15 cellular contexts compared by ENCODE assay signal in genomic region chr1:34199927-34200326, GRCh38. TPM values are rescaled to one million over a fixed set of nuclear protein-coding genes. Genes with fewer than 3 reads are reported as not detected.
DNase-seq lines count a peak whose midpoint lies in the region; TF ChIP-seq lines count a peak whose summit lies in the region.
"Had no signal": no experiment of that assay in that cellular context is flagged by ENCODE, and none has a peak within 500 bp of the region (broad histone marks: within the 10 kb centered on the region; RNA-seq: fewer than 3 reads in every experiment).

No MANE protein-coding gene starts in this region.

- H3K4me2 ChIP-seq in smooth muscle cell, result no peak overlapping the region

- H3K4me3 ChIP-seq in smooth muscle cell, result no peak overlapping the region
- no peak overlapping the region for H3K4me3 ChIP-seq in uterus
- H3K4me3 ChIP-seq: heart right ventricle, right atrium auricular region had no signal

- TF ChIP-seq CTCF in smooth muscle cell (IDR thresholded peaks at IDR 0.05; ENCODE audit: borderline replicate concordance, insufficient read depth, poor library complexity, severe bottlenecking) (no peak), uterus (IDR thresholded peaks at IDR 0.05) (no peak)

- H3K4me1 ChIP-seq in smooth muscle cell (ENCODE audit: low read depth), result no peaks in the 10 kb centered on the region
- H3K4me1 ChIP-seq in uterus, result no peaks in the 10 kb centered on the region
- H3K4me1 ChIP-seq: heart right ventricle, right atrium auricular region had no signal

- H2AFZ ChIP-seq in smooth muscle cell (ENCODE audit: low read depth), result no peak overlapping the region

- TF ChIP-seq POLR2A in uterus (IDR thresholded peaks at IDR 0.05), result no peak

- no peaks in the 10 kb centered on the region for H4K20me1 ChIP-seq in smooth muscle cell (ENCODE audit: low read depth)

- no peak overlapping the region for H3K9ac ChIP-seq in smooth muscle cell (ENCODE audit: low read depth)

- H3F3A ChIP-seq in smooth muscle cell (ENCODE audit: low read depth), result no peaks in the 10 kb centered on the region

- H3K36me3 ChIP-seq in smooth muscle cell (ENCODE audit: low read depth) (no peaks in the 10 kb centered on the region), uterus (no peaks in the 10 kb centered on the region)
- H3K36me3 ChIP-seq: heart right ventricle, right atrium auricular region had no signal

- no peaks in the 10 kb centered on the region for H3K79me2 ChIP-seq in smooth muscle cell (ENCODE audit: low read depth)

- no peaks in the 10 kb centered on the region for H3K9me3 ChIP-seq in smooth muscle cell (replicated peaks; ENCODE audit: low read depth)
- H3K9me3 ChIP-seq in uterus, result no peaks in the 10 kb centered on the region
- H3K9me3 ChIP-seq: heart right ventricle, right atrium auricular region had no signal

- 71% methylated on average over 1 of the region's 1 CpG for WGBS in smooth muscle cell (ENCODE audit: low lambda C conversion rate)

- DNase-seq in NK-92 treated with Interleukin-12 subunit alpha and Interleukin-12 subunit beta, amount 100 ng/mL, for 24 hours (lab: John Stamatoyannopoulos, UW), result peak; percentile 58
- DNase-seq in NK-92 (lab: John Stamatoyannopoulos, UW; ENCODE audit: unreplicated experiment), result no peak
- DNase-seq in HK-2 (ENCODE audit: unreplicated experiment), result peak; percentile 9
- peak; percentile 67 for DNase-seq in astrocyte of the hippocampus (ENCODE audit: low read depth, low spot score)
- DNase-seq in pons (ENCODE audit: low spot score), result peak; percentile 16
- no peak for DNase-seq in smooth muscle cell (lab: John Stamatoyannopoulos, UW; ENCODE audit: unreplicated experiment)
- no peak for DNase-seq in NCI-H1105 treated with DMSO at 0.1 percent for 48 hours (lab: John Stamatoyannopoulos, UW)
- DNase-seq in uterus, result no peak
- DNase-seq: 8988T; activated gamma-delta T cell; central memory CD4-positive, alpha-beta T cell; heart right ventricle; naive thymus-derived CD8-positive, alpha-beta T cell had no signal

- peaks cover 7% of the 10 kb centered on the region for H3K27me3 ChIP-seq in smooth muscle cell (ENCODE audit: low read depth)
- H3K27me3 ChIP-seq in uterus, result no peaks in the 10 kb centered on the region
- H3K27me3 ChIP-seq: right atrium auricular region had no signal

- intact Hi-C loops in uterus (cut with DNase I; ENCODE audit: low total_unique reads), result no loop called here

- H3K27ac ChIP-seq in smooth muscle cell (ENCODE audit: low read depth) (no peak overlapping the region), uterus (no peak overlapping the region)
- H3K27ac ChIP-seq: heart right ventricle, right atrium auricular region had no signal

RNA-seq across cellular contexts. Expression of gene C1orf94, which starts 23.2 kb away (rescaled TPM):
- total RNA-seq in smooth muscle cell (not detected in 2 replicates), uterus (not detected)
- not detected in 2 replicates for polyA plus RNA-seq in smooth muscle cell
- total RNA-seq: liver; naive thymus-derived CD8-positive, alpha-beta T cell; right atrium auricular region had no signal
- polyA plus RNA-seq: liver; naive thymus-derived CD8-positive, alpha-beta T cell had no signal

RNA-seq across cellular contexts. Expression of gene CSMD2, which starts 34.9 kb away (rescaled TPM):
- 0.45 and 1.8 TPM in 2 replicates for total RNA-seq in smooth muscle cell
- polyA plus RNA-seq in smooth muscle cell, result 0.37 and 0.65 TPM in 2 replicates
- total RNA-seq in uterus, result 1 to 10 TPM in 1 of 4 donors, not detected in 3; 8.6 TPM
- total RNA-seq: naive thymus-derived CD8-positive, alpha-beta T cell had no signal
- polyA plus RNA-seq: liver; naive thymus-derived CD8-positive, alpha-beta T cell had no signal

Comparison
In these comparisons a context has a peak if more than half of its experiments do, and no peak if none do; other contexts are left out.
1. DNase-seq: peak in NK-92 treated with Interleukin-12 subunit alpha and Interleukin-12 subunit beta, amount 100 ng/mL, for 24 hours (single experiment), HK-2 (single experiment), astrocyte of the hippocampus (single experiment) and pons (single experiment); none in NK-92 (single experiment), smooth muscle cell (single experiment), NCI-H1105 treated with DMSO at 0.1 percent for 48 hours (single experiment) and uterus (0 of 2).